Comparison of ENCODE assay signal across 1 cellular context in genomic region chr14:23057757-23058653, GRCh38.
TF ChIP-seq lines count a peak whose summit lies in the region.

No MANE protein-coding gene starts in this region.

TF ChIP-seq in HEK293, 187 proteins besides CTCF, POLR2A, EP300 and RAD21 (continued from another document):
- TF ChIP-seq, protein P1, sequence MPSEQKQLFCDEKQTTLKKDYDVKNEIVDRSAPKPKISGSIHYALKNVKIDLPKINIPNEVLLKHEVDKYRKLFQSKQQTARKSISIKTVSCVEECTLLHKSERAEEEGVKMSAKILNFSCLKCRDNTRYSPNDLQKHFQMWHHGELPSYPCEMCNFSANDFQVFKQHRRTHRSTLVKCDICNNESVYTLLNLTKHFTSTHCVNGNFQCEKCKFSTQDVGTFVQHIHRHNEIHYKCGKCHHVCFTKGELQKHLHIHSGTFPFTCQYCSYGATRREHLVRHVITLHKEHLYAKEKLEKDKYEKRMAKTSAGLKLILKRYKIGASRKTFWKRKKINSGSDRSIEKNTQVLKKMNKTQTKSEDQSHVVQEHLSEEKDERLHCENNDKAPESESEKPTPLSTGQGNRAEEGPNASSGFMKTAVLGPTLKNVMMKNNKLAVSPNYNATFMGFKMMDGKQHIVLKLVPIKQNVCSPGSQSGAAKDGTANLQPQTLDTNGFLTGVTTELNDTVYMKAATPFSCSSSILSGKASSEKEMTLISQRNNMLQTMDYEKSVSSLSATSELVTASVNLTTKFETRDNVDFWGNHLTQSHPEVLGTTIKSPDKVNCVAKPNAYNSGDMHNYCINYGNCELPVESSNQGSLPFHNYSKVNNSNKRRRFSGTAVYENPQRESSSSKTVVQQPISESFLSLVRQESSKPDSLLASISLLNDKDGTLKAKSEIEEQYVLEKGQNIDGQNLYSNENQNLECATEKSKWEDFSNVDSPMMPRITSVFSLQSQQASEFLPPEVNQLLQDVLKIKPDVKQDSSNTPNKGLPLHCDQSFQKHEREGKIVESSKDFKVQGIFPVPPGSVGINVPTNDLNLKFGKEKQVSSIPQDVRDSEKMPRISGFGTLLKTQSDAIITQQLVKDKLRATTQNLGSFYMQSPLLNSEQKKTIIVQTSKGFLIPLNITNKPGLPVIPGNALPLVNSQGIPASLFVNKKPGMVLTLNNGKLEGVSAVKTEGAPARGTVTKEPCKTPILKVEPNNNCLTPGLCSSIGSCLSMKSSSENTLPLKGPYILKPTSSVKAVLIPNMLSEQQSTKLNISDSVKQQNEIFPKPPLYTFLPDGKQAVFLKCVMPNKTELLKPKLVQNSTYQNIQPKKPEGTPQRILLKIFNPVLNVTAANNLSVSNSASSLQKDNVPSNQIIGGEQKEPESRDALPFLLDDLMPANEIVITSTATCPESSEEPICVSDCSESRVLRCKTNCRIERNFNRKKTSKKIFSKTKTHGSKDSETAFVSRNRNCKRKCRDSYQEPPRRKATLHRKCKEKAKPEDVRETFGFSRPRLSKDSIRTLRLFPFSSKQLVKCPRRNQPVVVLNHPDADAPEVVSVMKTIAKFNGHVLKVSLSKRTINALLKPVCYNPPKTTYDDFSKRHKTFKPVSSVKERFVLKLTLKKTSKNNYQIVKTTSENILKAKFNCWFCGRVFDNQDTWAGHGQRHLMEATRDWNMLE (tag by site-specific recombination; conservative IDR thresholded peaks at IDR 0.05; ENCODE audit: low read depth) = no peak
- no peak for TF ChIP-seq ZBTB1 (tag by site-specific recombination; IDR thresholded peaks at IDR 0.05)
- no peak; the same call in 1 of the 2 replicates for TF ChIP-seq INSM2 (tag by site-specific recombination; IDR thresholded peaks at IDR 0.05)
- TF ChIP-seq ZNF623 (tag by site-specific recombination; IDR thresholded peaks at IDR 0.05) = no peak
- TF ChIP-seq SP7 (tag by site-specific recombination; IDR thresholded peaks at IDR 0.05) = peak; percentile 86
- peak; percentile 79 for TF ChIP-seq KLF8 (tag by site-specific recombination; IDR thresholded peaks at IDR 0.05)
- TF ChIP-seq MYNN (tag by site-specific recombination; IDR thresholded peaks at IDR 0.05; ENCODE audit: borderline replicate concordance) = no peak
- TF ChIP-seq GLIS2 (tag by site-specific recombination; IDR thresholded peaks at IDR 0.05) = peak; percentile 91
- TF ChIP-seq KLF9 (tag by site-specific recombination; IDR thresholded peaks at IDR 0.05; ENCODE audit: low read depth) = peak; percentile 40; the same call in 1 of the 2 replicates
- TF ChIP-seq ZNF701 (tag by site-specific recombination; IDR thresholded peaks at IDR 0.05) = no peak
- no peak for TF ChIP-seq RBAK (tag by site-specific recombination; IDR thresholded peaks at IDR 0.05)
- TF ChIP-seq, protein P2, sequence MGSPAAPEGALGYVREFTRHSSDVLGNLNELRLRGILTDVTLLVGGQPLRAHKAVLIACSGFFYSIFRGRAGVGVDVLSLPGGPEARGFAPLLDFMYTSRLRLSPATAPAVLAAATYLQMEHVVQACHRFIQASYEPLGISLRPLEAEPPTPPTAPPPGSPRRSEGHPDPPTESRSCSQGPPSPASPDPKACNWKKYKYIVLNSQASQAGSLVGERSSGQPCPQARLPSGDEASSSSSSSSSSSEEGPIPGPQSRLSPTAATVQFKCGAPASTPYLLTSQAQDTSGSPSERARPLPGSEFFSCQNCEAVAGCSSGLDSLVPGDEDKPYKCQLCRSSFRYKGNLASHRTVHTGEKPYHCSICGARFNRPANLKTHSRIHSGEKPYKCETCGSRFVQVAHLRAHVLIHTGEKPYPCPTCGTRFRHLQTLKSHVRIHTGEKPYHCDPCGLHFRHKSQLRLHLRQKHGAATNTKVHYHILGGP (tag by site-specific recombination; IDR thresholded peaks at IDR 0.05) = no peak
- TF ChIP-seq GLI4 (tag by site-specific recombination; IDR thresholded peaks at IDR 0.05) = no peak
- TF ChIP-seq SP2 (tag by site-specific recombination; IDR thresholded peaks at IDR 0.05) = peak; percentile 67
- TF ChIP-seq EGR2 (tag by site-specific recombination; IDR thresholded peaks at IDR 0.05; ENCODE audit: low read depth) = peak; percentile 47; the same call in 1 of the 2 replicates
- TF ChIP-seq ZNF488 (tag by site-specific recombination; IDR thresholded peaks at IDR 0.05) = no peak
- no peak for TF ChIP-seq ZNF791 (tag by site-specific recombination; IDR thresholded peaks at IDR 0.05)
- TF ChIP-seq ZNF174 (tag by site-specific recombination; IDR thresholded peaks at IDR 0.05) = no peak
- peak; percentile 34; the same call in 1 of the 2 replicates for TF ChIP-seq ZBTB11 (tag by site-specific recombination; conservative IDR thresholded peaks at IDR 0.05; ENCODE audit: low read depth)
TF ChIP-seq in HEK293: peak in this region for 55.
